6 cellular contexts compared by ENCODE assay signal in the genomic region with DNA sequence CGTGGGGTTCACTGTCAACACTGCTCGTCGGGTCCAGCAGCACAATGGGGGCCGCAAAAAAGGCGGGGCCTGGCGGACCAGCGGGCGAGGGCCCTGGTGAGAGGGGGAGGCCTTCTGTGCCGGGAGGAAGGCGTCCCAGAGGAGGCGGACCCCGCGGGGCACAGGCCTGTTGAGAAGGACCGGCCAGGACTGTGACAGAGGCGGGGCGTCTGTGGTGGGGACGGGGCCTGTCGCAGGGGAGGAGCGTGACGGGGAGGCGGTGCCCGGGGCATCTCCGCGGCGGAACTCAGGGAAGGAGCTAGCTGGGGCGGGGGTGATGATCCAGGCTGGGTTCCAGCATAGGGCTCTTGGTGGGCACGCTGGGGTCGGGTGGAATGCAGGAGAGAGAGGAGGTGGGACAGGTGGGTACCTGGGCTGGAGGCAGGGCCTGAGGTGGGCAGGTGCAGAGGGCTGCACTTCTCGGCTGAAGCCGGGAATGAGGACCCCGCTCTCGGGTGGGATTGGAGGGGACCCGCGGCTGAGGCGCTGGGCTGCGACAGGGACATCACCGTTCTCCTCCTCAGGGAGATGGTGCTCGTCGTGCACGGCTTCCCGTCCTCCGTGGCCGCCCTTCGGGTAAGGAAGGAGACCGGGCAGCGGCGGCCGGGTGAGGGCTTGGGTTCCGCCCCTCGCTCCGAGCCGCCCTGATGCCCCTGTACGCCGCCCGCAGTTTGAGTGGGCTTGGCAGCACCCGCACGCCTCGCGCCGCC. TPM values are rescaled to one million over a fixed set of nuclear protein-coding genes. Genes with fewer than 3 reads are reported as not detected.
DNase-seq lines count a peak whose midpoint lies in the region; ATAC-seq and TF ChIP-seq lines count a peak whose summit lies in the region.
"Not testable (repeated sequence)": the region's sequence is repeated elsewhere in the genome, so short reads cannot be mapped to it uniquely, and the experiment has no call there.

No MANE protein-coding gene starts in this region.

- not testable (repeated sequence) for H3K9me2 ChIP-seq in DOHH2 (replicated peaks; ENCODE audit: control insufficient read depth, low read length)

- TF ChIP-seq CTCF in DOHH2 (IDR thresholded peaks at IDR 0.05; ENCODE audit: low read depth, low read length, poor library complexity, severe bottlenecking); prostate gland (IDR thresholded peaks at IDR 0.05): not testable (repeated sequence)

- not testable (repeated sequence) for H3K79me2 ChIP-seq in DOHH2 (ENCODE audit: control insufficient read depth, low read length)

- H3K27me3 ChIP-seq in DOHH2 (ENCODE audit: control insufficient read depth, low read length); prostate gland (replicated peaks; ENCODE audit: insufficient read depth): not testable (repeated sequence)

- peak overlapping the region; percentile 39; the same call in 1 of the 2 replicates for H3K4me2 ChIP-seq in DOHH2 (ENCODE audit: low read length)

- not testable (repeated sequence) for H3K27ac ChIP-seq in DOHH2 (ENCODE audit: low read depth, low read length); prostate gland

- not testable (repeated sequence) for TF ChIP-seq POLR2A in prostate gland (IDR thresholded peaks at IDR 0.05)

- intact Hi-C loops in Right ventricle myocardium superior (cut with DNase I); prostate gland (cut with DNase I): not testable (repeated sequence)

- H3K4me3 ChIP-seq in DOHH2 (ENCODE audit: low read length) (peak overlapping the region; percentile 61), prostate gland (peak overlapping the region; percentile 24 to 29)

- CTCF ChIA-PET in activated CD8-positive, alpha-beta memory T cell treated with anti-CD3 and anti-CD28 coated beads, Interleukin-2, amount 10 ng/mL, durations not matched to agents 7 days and 5 days (lab: Charles Lee): not testable (repeated sequence)

- H3K4me1 Mint-ChIP-seq in activated CD8-positive, alpha-beta memory T cell treated with anti-CD3 and anti-CD28 coated beads, Interleukin-2, amount 10 ng/mL, durations not matched to agents 7 days and 5 days: not testable (repeated sequence)

- H4K20me1 ChIP-seq in DOHH2 (ENCODE audit: control insufficient read depth, insufficient read depth, low read depth, low read length): not testable (repeated sequence)

- WGBS in prostate gland: 0% methylated on average over 13 of the region's 60 CpGs

- H3K27ac Mint-ChIP-seq in activated CD8-positive, alpha-beta memory T cell treated with anti-CD3 and anti-CD28 coated beads, Interleukin-2, amount 10 ng/mL, durations not matched to agents 7 days and 5 days: not testable (repeated sequence)

- not testable (repeated sequence) for H3K4me1 ChIP-seq in DOHH2 (ENCODE audit: control insufficient read depth, low read length); prostate gland (replicated peaks)

- not testable (repeated sequence) for H3F3A ChIP-seq in DOHH2 (ENCODE audit: control insufficient read depth, insufficient read depth)

- peak; percentile 40 for DNase-seq in activated CD8-positive, alpha-beta memory T cell treated with anti-CD3 and anti-CD28 coated beads, Interleukin-2, amount 10 ng/mL, durations not matched to agents 7 days and 5 days
- peak; percentile 33 for DNase-seq in Right ventricle myocardium superior
- DNase-seq in prostate gland (ENCODE audit: low spot score): not testable (repeated sequence)

- H3K27me3 Mint-ChIP-seq in activated CD8-positive, alpha-beta memory T cell treated with anti-CD3 and anti-CD28 coated beads, Interleukin-2, amount 10 ng/mL, durations not matched to agents 7 days and 5 days: not testable (repeated sequence)

- not testable (repeated sequence) for H3K9me3 Mint-ChIP-seq in activated CD8-positive, alpha-beta memory T cell treated with anti-CD3 and anti-CD28 coated beads, Interleukin-2, amount 10 ng/mL, durations not matched to agents 7 days and 5 days (ENCODE audit: low read depth)

- not testable (repeated sequence) for H3K4me3 Mint-ChIP-seq in activated CD8-positive, alpha-beta memory T cell treated with anti-CD3 and anti-CD28 coated beads, Interleukin-2, amount 10 ng/mL, durations not matched to agents 7 days and 5 days

- not testable (repeated sequence) for H3K9me3 ChIP-seq in DOHH2 (ENCODE audit: control insufficient read depth, insufficient read depth, low read length); prostate gland

- not testable (repeated sequence) for H3K36me3 ChIP-seq in DOHH2 (ENCODE audit: control insufficient read depth, low read length); prostate gland

- not testable (repeated sequence) for H3K36me3 Mint-ChIP-seq in activated CD8-positive, alpha-beta memory T cell treated with anti-CD3 and anti-CD28 coated beads, Interleukin-2, amount 10 ng/mL, durations not matched to agents 7 days and 5 days

- ATAC-seq in GM21576 (IDR thresholded peaks at IDR 0.05; ENCODE audit: unreplicated experiment) (peak; percentile 46), HG03432 (IDR thresholded peaks at IDR 0.05; ENCODE audit: unreplicated experiment) (peak; percentile 72), Right ventricle myocardium superior (ENCODE audit: poor library complexity) (peak; percentile 85)
- peak; percentile 81 for ATAC-seq in activated CD8-positive, alpha-beta memory T cell treated with anti-CD3 and anti-CD28 coated beads, Interleukin-2, amount 10 ng/mL, durations not matched to agents 7 days and 5 days

RNA-seq across cellular contexts. Expression of gene SLX1A, which starts 0.7 kb away (rescaled TPM):
- 100 to 1,000 TPM; 109 to 121 TPM for total RNA-seq in activated CD8-positive, alpha-beta memory T cell treated with anti-CD3 and anti-CD28 coated beads, Interleukin-2, amount 10 ng/mL, durations not matched to agents 7 days and 5 days
- 16.2 TPM for total RNA-seq in Right ventricle myocardium superior
- total RNA-seq in prostate gland: 10 to 100 TPM; 36.8 to 41.3 TPM

RNA-seq across cellular contexts. Expression of gene BOLA2B, which starts 0.9 kb away (rescaled TPM):
- 100 to 1,000 TPM; 210 to 238 TPM for total RNA-seq in activated CD8-positive, alpha-beta memory T cell treated with anti-CD3 and anti-CD28 coated beads, Interleukin-2, amount 10 ng/mL, durations not matched to agents 7 days and 5 days
- 48.7 TPM for total RNA-seq in Right ventricle myocardium superior
- 100 to 1,000 TPM; 137 to 151 TPM for total RNA-seq in prostate gland

RNA-seq across cellular contexts. Expression of gene SULT1A3, which starts 4.7 kb away (rescaled TPM):
- total RNA-seq in activated CD8-positive, alpha-beta memory T cell treated with anti-CD3 and anti-CD28 coated beads, Interleukin-2, amount 10 ng/mL, durations not matched to agents 7 days and 5 days: 10 to 100 TPM; 23.4 to 29.6 TPM
- total RNA-seq in Right ventricle myocardium superior (3.3 TPM), prostate gland (10 to 100 TPM in 1 of 2 donors, 1 to 10 TPM in 1; 8.8 to 10.2 TPM)

RNA-seq across cellular contexts. Expression of gene CORO1A, which starts 10.9 kb away (rescaled TPM):
- 1,000 to 10,000 TPM; 1,639 to 1,875 TPM for total RNA-seq in activated CD8-positive, alpha-beta memory T cell treated with anti-CD3 and anti-CD28 coated beads, Interleukin-2, amount 10 ng/mL, durations not matched to agents 7 days and 5 days
- 8.4 TPM for total RNA-seq in Right ventricle myocardium superior
- total RNA-seq in prostate gland: 10 to 100 TPM in 1 of 2 donors, 1 to 10 TPM in 1; 8.9 to 14.7 TPM

RNA-seq across cellular contexts. Expression of gene NPIPB13, which starts 53.9 kb away (rescaled TPM):
- total RNA-seq in activated CD8-positive, alpha-beta memory T cell treated with anti-CD3 and anti-CD28 coated beads, Interleukin-2, amount 10 ng/mL, durations not matched to agents 7 days and 5 days: 10 to 100 TPM; 12.8 to 23.8 TPM
- 5.9 TPM for total RNA-seq in Right ventricle myocardium superior
- total RNA-seq in prostate gland: 1 to 10 TPM in 1 of 2 donors, under 1 TPM in 1; 0.82 to 5.8 TPM
